36 cellular contexts compared by ENCODE assay signal in the genomic region with DNA sequence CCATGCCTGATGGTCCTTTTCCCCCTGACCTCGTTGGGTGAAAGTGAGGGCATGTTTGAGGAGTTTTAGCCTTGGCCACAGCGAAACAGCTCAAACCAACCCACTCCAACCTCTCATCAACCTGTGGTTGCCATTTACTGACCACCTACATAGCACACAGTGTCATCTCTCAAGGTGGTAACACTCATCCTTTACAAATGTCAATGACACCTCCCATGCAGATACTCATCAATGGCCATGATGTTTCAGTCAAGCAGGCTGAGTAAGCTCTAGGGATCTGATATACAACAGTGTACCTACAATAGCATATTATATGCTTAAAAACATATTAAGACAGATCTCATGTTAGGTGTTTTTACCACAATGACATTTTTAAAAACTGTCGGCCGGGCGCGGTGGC. TPM values are rescaled to one million over a fixed set of nuclear protein-coding genes. Genes with fewer than 3 reads are reported as not detected.
"Had no signal": no experiment of that assay in that cellular context is flagged by ENCODE, and none has a peak within 500 bp of the region (broad histone marks: within the 10 kb centered on the region; RNA-seq: fewer than 3 reads in every experiment).

No MANE protein-coding gene starts in this region.

- H3K27me3 Mint-ChIP-seq: activated CD4-positive, alpha-beta T cell treated with anti-CD3 and anti-CD28 coated beads for 36 hours; activated CD4-positive, alpha-beta T cell treated with anti-CD3 and anti-CD28 coated beads, Interleukin-2, amount 10 ng/mL, durations not matched to agents 7 days and 5 days had no signal

- H3K9me3 Mint-ChIP-seq: activated CD4-positive, alpha-beta T cell treated with anti-CD3 and anti-CD28 coated beads, Interleukin-2, amount 10 ng/mL, durations not matched to agents 7 days and 5 days; activated naive CD8-positive, alpha-beta T cell treated with anti-CD3 and anti-CD28 coated beads, Interleukin-2, amount 10 ng/mL, durations not matched to agents 7 days and 5 days; T-helper 1 cell treated with Interleukin-12 subunit alpha and Interleukin-12 subunit beta and Interleukin-4 antibody, amounts not matched to agents 30 μg/mL and 1 μg/mL, for 36 hours; T-helper 2 cell treated with Interferon-gamma antibody and Interleukin-4, amounts not matched to agents 5 μg/mL and 100 μg/mL, for 36 hours had no signal

- DNase-seq: activated CD4-positive, alpha-beta T cell treated with anti-CD3 and anti-CD28 coated beads for 36 hours; activated CD4-positive, alpha-beta T cell treated with anti-CD3 and anti-CD28 coated beads, Interleukin-2, amount 10 ng/mL, durations not matched to agents 7 days and 5 days; activated CD4-positive, alpha-beta T cell treated with anti-CD3 and anti-CD28 coated beads, Interleukin-2, amount 50 U/mL, for 48 hours; activated CD8-positive, alpha-beta memory T cell treated with anti-CD3 and anti-CD28 coated beads for 24 hours; activated CD8-positive, alpha-beta memory T cell treated with anti-CD3 and anti-CD28 coated beads, Interleukin-2, amount 10 ng/mL, durations not matched to agents 7 days and 5 days; activated CD8-positive, alpha-beta memory T cell treated with anti-CD3 and anti-CD28 coated beads, Interleukin-2, amount 50 U/mL, for 48 hours; activated effector memory CD4-positive, alpha-beta T cell treated with anti-CD3 and anti-CD28 coated beads, Interleukin-2, amount 50 U/mL, for 16 hours; activated naive CD4-positive, alpha-beta T cell; activated naive CD4-positive, alpha-beta T cell treated with anti-CD3 and anti-CD28 coated beads, Interleukin-2, amount 50 U/mL, for 16 hours; activated naive CD8-positive, alpha-beta T cell treated with anti-CD3 and anti-CD28 coated beads, Interleukin-2, amount 10 ng/mL, durations not matched to agents 7 days and 5 days; activated T-cell treated with anti-CD3 and anti-CD28 coated beads, Interleukin-2, amount 50 U/mL, for 48 hours; adrenal gland; body of pancreas; cerebellar nuclear complex; Kasumi-1; KG1; MM.1S; MV-4-11; NCI-H1436 treated with DMSO at 0.1 percent for 48 hours; NCI-H1694 treated with DMSO at 0.1 percent for 48 hours; NCI-H2081; NCI-H345; NCI-H524 treated with DMSO at 0.1 percent for 48 hours; NK-92 treated with Interleukin-12 subunit alpha and Interleukin-12 subunit beta, amount 100 ng/mL, for 24 hours; PC-3; Peyer's patch; RPMI8226; SHP77 treated with DMSO at 0.1 percent for 48 hours; SK-N-SH had no signal

- H3K36me3 ChIP-seq: adrenal gland, breast epithelium, Peyer's patch, SJSA1 had no signal

- FAIRE-seq: astrocyte, TTC549 had no signal

- H3K36me3 Mint-ChIP-seq: activated CD8-positive, alpha-beta memory T cell treated with anti-CD3 and anti-CD28 coated beads, Interleukin-2, amount 10 ng/mL, durations not matched to agents 7 days and 5 days; activated naive CD8-positive, alpha-beta T cell treated with anti-CD3 and anti-CD28 coated beads, Interleukin-2, amount 10 ng/mL, durations not matched to agents 7 days and 5 days had no signal

- H3K4me3 Mint-ChIP-seq: activated CD4-positive, alpha-beta T cell treated with anti-CD3 and anti-CD28 coated beads for 36 hours; activated CD4-positive, alpha-beta T cell treated with anti-CD3 and anti-CD28 coated beads, Interleukin-2, amount 10 ng/mL, durations not matched to agents 7 days and 5 days; activated CD8-positive, alpha-beta memory T cell treated with anti-CD3 and anti-CD28 coated beads, Interleukin-2, amount 10 ng/mL, durations not matched to agents 7 days and 5 days; activated naive CD8-positive, alpha-beta T cell treated with anti-CD3 and anti-CD28 coated beads, Interleukin-2, amount 10 ng/mL, durations not matched to agents 7 days and 5 days; T-helper 1 cell treated with Interleukin-12 subunit alpha and Interleukin-12 subunit beta and Interleukin-4 antibody, amounts not matched to agents 30 μg/mL and 1 μg/mL, for 36 hours; T-helper 2 cell treated with Interferon-gamma antibody and Interleukin-4, amounts not matched to agents 5 μg/mL and 100 μg/mL, for 36 hours had no signal

- H3K27ac ChIP-seq: adrenal gland, body of pancreas, breast epithelium, Peyer's patch, SJSA1 had no signal

- H3K4me1 ChIP-seq: body of pancreas, breast epithelium, Peyer's patch, SJSA1 had no signal

- H3K4me1 Mint-ChIP-seq: activated CD4-positive, alpha-beta T cell treated with anti-CD3 and anti-CD28 coated beads for 36 hours had no signal

- H3K4me3 ChIP-seq: adrenal gland, body of pancreas, breast epithelium, Peyer's patch, SJSA1 had no signal

- ATAC-seq: activated CD4-positive, alpha-beta T cell treated with anti-CD3 and anti-CD28 coated beads for 36 hours; activated CD4-positive, CD25-positive, alpha-beta regulatory T cell treated with anti-CD3 and anti-CD28 coated beads, Interleukin-2, amount 50 U/mL, for 24 hours; activated CD8-positive, alpha-beta memory T cell treated with anti-CD3 and anti-CD28 coated beads, Interleukin-2, amount 10 ng/mL, durations not matched to agents 7 days and 5 days; body of pancreas; PC-3 had no signal

- H3K27ac Mint-ChIP-seq: activated CD4-positive, alpha-beta T cell treated with anti-CD3 and anti-CD28 coated beads for 36 hours; activated CD4-positive, alpha-beta T cell treated with anti-CD3 and anti-CD28 coated beads, Interleukin-2, amount 10 ng/mL, durations not matched to agents 7 days and 5 days; activated CD8-positive, alpha-beta memory T cell treated with anti-CD3 and anti-CD28 coated beads, Interleukin-2, amount 10 ng/mL, durations not matched to agents 7 days and 5 days; activated naive CD8-positive, alpha-beta T cell treated with anti-CD3 and anti-CD28 coated beads, Interleukin-2, amount 10 ng/mL, durations not matched to agents 7 days and 5 days; T-helper 1 cell treated with Interleukin-12 subunit alpha and Interleukin-12 subunit beta and Interleukin-4 antibody, amounts not matched to agents 30 μg/mL and 1 μg/mL, for 36 hours; T-helper 2 cell treated with Interferon-gamma antibody and Interleukin-4, amounts not matched to agents 5 μg/mL and 100 μg/mL, for 36 hours had no signal

- H3K27me3 ChIP-seq: adrenal gland, body of pancreas, breast epithelium, Peyer's patch had no signal

- H3K9me3 ChIP-seq: adrenal gland, body of pancreas, breast epithelium, Peyer's patch, SJSA1, SK-N-SH had no signal

RNA-seq across cellular contexts. Expression of a gene that starts 9.3 kb away (rescaled TPM):
- total RNA-seq: SJSA1 had no signal
